In the genomic region with DNA sequence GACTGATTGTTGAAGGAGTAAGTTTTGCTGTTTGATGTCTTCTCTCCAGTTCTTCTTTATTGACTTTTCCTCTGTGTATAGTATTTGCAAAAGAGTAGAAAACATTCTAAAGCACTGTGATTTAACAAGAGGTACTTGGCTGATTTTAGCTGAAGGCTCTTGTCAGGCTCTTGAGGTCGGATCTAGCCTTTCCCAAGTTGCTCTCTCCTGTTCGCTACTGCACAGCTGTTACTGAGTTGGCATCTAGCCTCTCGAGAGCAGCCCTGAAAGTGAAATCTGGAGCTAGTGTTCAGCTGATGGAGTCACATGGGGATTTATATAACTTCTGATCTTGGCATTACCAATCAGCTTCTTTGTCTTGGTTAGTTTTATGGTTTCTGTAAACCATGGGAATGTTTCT, we compare ENCODE assay signal across 22 cellular contexts.
DNase-seq lines count a peak whose midpoint lies in the region; ATAC-seq and TF ChIP-seq lines count a peak whose summit lies in the region.
"Had no signal": no experiment of that assay in that cellular context is flagged by ENCODE, and none has a peak within 500 bp of the region (broad histone marks: within the 10 kb centered on the region; RNA-seq: fewer than 3 reads in every experiment).

No MANE protein-coding gene starts in this region.

- no peaks in the 10 kb centered on the region for H3K4me1 ChIP-seq in right cardiac atrium (ENCODE audit: control insufficient read depth, insufficient read depth, low read length)
- peaks cover 0 to 18% (median 13%) of the 10 kb centered on the region in 4 donors for H3K4me1 ChIP-seq in sigmoid colon
- H3K4me1 ChIP-seq: pancreas had no signal

- H3K27ac ChIP-seq in C4-2B (peak overlapping the region; percentile 49; the same call in 1 of the 2 replicates), right cardiac atrium (ENCODE audit: low read length) (peak overlapping the region; percentile 24), sigmoid colon (peak overlapping the region; percentile 25 to 57 (median 46)), caudate nucleus (ENCODE audit: low read depth, low read length) (no peak overlapping the region)
- H3K27ac ChIP-seq: pancreas had no signal

- DNase-seq in epidermal melanocyte (ENCODE audit: insufficient read length, low spot score) (peak; percentile 29), right cardiac atrium (peak in 1 of 3 donors; percentile 46), sigmoid colon (no peak), caudate nucleus (lab: John Stamatoyannopoulos, UW) (no peak), NCI-H1417 (lab: John Stamatoyannopoulos, UW) (no peak), midbrain (lab: John Stamatoyannopoulos, UW) (no peak)
- DNase-seq: C1 segment of cervical spinal cord; Calu3; dermis blood vessel endothelial cell; HFFc6; naive thymus-derived CD8-positive, alpha-beta T cell; NCI-H1105; pancreas; PC-3; SHP77; stimulated activated CD8-positive, alpha-beta memory T cell treated with anti-CD3 and anti-CD28 coated beads, Interleukin-4, amount 100 ng/mL, for 48 hours; stomach; T1000 had no signal

- TF ChIP-seq EP300 in sigmoid colon (IDR thresholded peaks at IDR 0.05): no peak

- no peak for TF ChIP-seq POLR2A in sigmoid colon (IDR thresholded peaks at IDR 0.05)

- no peaks in the 10 kb centered on the region for H3K36me3 ChIP-seq in sigmoid colon
- H3K36me3 ChIP-seq: pancreas, stomach had no signal

- H3K27me3 ChIP-seq in right cardiac atrium (ENCODE audit: control insufficient read depth, insufficient read depth) (no peaks in the 10 kb centered on the region), sigmoid colon (no peaks in the 10 kb centered on the region)
- H3K27me3 ChIP-seq: pancreas, stomach had no signal

- no peaks in the 10 kb centered on the region for H3K9me3 ChIP-seq in right cardiac atrium (ENCODE audit: control insufficient read depth, low read length)
- no peaks in the 10 kb centered on the region for H3K9me3 ChIP-seq in sigmoid colon
- H3K9me3 ChIP-seq: pancreas, stomach had no signal

- peak; percentile 27 to 58 for ATAC-seq in right cardiac atrium
- no peak for ATAC-seq in GM21576 (IDR thresholded peaks at IDR 0.05; ENCODE audit: unreplicated experiment)
- ATAC-seq: activated T-helper 17 cell treated with anti-CD3 and anti-CD28 coated beads, Interleukin-2, amount 50 U/mL, for 72 hours; naive thymus-derived CD8-positive, alpha-beta T cell; pancreas; PC-3; WTC11 had no signal

- TF ChIP-seq CTCF in C4-2B (conservative IDR thresholded peaks at IDR 0.05) (no peak), sigmoid colon (IDR thresholded peaks at IDR 0.05) (no peak)

- 26% methylated on average over 3 of the region's 3 CpGs for WGBS in right cardiac atrium
- 47 to 58% methylated on average over 3 of the region's 3 CpGs for WGBS in sigmoid colon, 2 donors

- no peak overlapping the region for H3K4me3 ChIP-seq in right cardiac atrium (ENCODE audit: low read length)
- H3K4me3 ChIP-seq in sigmoid colon: no peak overlapping the region
- H3K4me3 ChIP-seq: pancreas, stomach had no signal

- intact Hi-C loops in right cardiac atrium (cut with DNase I) (no loop called here), sigmoid colon (cut with DNase I) (no loop called here)
